ENCODE assay signal across 8 cellular contexts in genomic region chr1:183021405-183022201, GRCh38. TPM values are rescaled to one million over a fixed set of nuclear protein-coding genes. Genes with fewer than 3 reads are reported as not detected.
DNase-seq lines count a peak whose midpoint lies in the region; ATAC-seq and TF ChIP-seq lines count a peak whose summit lies in the region.

No MANE protein-coding gene starts in this region.

- no peak for ATAC-seq in stimulated activated effector memory CD8-positive, alpha-beta T cell treated with anti-CD3 and anti-CD28 coated beads, Interleukin-12 subunit alpha, Interleukin-12 subunit beta, amount 100 ng/mL, for 72 hours
- ATAC-seq in stimulated activated naive CD8-positive, alpha-beta T cell treated with anti-CD3 and anti-CD28 coated beads, Interleukin-15, Interleukin-2, amounts not matched to agents 100 U/mL and 50 U/mL, for 24 hours: no peak

- intact Hi-C loops in activated T-helper 2 cell treated with anti-CD3 and anti-CD28 coated beads, Interferon-gamma antibody, Interleukin-2, Interleukin-4, amounts not matched to agents 10 μg/mL and 5 μg/mL and 100 μg/mL, durations not matched to agents 14 hours and 24 hours and 36 hours (cut with micrococcal nuclease): no loop called here

- H3K9me3 ChIP-seq in iPS-20b (ENCODE audit: insufficient read depth, low read depth, low read length): no peaks in the 10 kb centered on the region

- peak overlapping the region; percentile 92; the same call in 1 of the 2 replicates for H3K9ac ChIP-seq in iPS-20b (ENCODE audit: low read depth, low read length)

- POLR2A ChIA-PET in HEK293T (lab: Yijun Ruan, JAX): no interaction called here

- H3K9me3 Mint-ChIP-seq in activated T-helper 2 cell treated with anti-CD3 and anti-CD28 coated beads, Interferon-gamma antibody, Interleukin-2, Interleukin-4, amounts not matched to agents 10 μg/mL and 5 μg/mL and 100 μg/mL, durations not matched to agents 14 hours and 24 hours and 36 hours: no peaks in the 10 kb centered on the region
- H3K9me3 Mint-ChIP-seq in stimulated activated effector memory CD8-positive, alpha-beta T cell treated with anti-CD3 and anti-CD28 coated beads, Interleukin-12 subunit alpha, Interleukin-12 subunit beta, amount 100 ng/mL, for 72 hours: no peaks in the 10 kb centered on the region

- peaks cover 3% of the 10 kb centered on the region for H3K36me3 Mint-ChIP-seq in activated T-helper 2 cell treated with anti-CD3 and anti-CD28 coated beads, Interferon-gamma antibody, Interleukin-2, Interleukin-4, amounts not matched to agents 10 μg/mL and 5 μg/mL and 100 μg/mL, durations not matched to agents 14 hours and 24 hours and 36 hours (ENCODE audit: low read depth)
- H3K36me3 Mint-ChIP-seq in stimulated activated effector memory CD8-positive, alpha-beta T cell treated with anti-CD3 and anti-CD28 coated beads, Interleukin-12 subunit alpha, Interleukin-12 subunit beta, amount 100 ng/mL, for 72 hours: no peaks in the 10 kb centered on the region

- peak overlapping the region; percentile 14 for H3K4me3 Mint-ChIP-seq in activated T-helper 2 cell treated with anti-CD3 and anti-CD28 coated beads, Interferon-gamma antibody, Interleukin-2, Interleukin-4, amounts not matched to agents 10 μg/mL and 5 μg/mL and 100 μg/mL, durations not matched to agents 14 hours and 24 hours and 36 hours (ENCODE audit: low read depth)
- H3K4me3 Mint-ChIP-seq in stimulated activated effector memory CD8-positive, alpha-beta T cell treated with anti-CD3 and anti-CD28 coated beads, Interleukin-12 subunit alpha, Interleukin-12 subunit beta, amount 100 ng/mL, for 72 hours: peak overlapping the region; percentile 46

- no peak overlapping the region for H3K27ac Mint-ChIP-seq in activated T-helper 2 cell treated with anti-CD3 and anti-CD28 coated beads, Interferon-gamma antibody, Interleukin-2, Interleukin-4, amounts not matched to agents 10 μg/mL and 5 μg/mL and 100 μg/mL, durations not matched to agents 14 hours and 24 hours and 36 hours
- no peak overlapping the region for H3K27ac Mint-ChIP-seq in stimulated activated effector memory CD8-positive, alpha-beta T cell treated with anti-CD3 and anti-CD28 coated beads, Interleukin-12 subunit alpha, Interleukin-12 subunit beta, amount 100 ng/mL, for 72 hours

- peaks cover 11% of the 10 kb centered on the region for H3K4me1 Mint-ChIP-seq in activated T-helper 2 cell treated with anti-CD3 and anti-CD28 coated beads, Interferon-gamma antibody, Interleukin-2, Interleukin-4, amounts not matched to agents 10 μg/mL and 5 μg/mL and 100 μg/mL, durations not matched to agents 14 hours and 24 hours and 36 hours (ENCODE audit: low read depth)
- peaks cover 17% of the 10 kb centered on the region for H3K4me1 Mint-ChIP-seq in stimulated activated effector memory CD8-positive, alpha-beta T cell treated with anti-CD3 and anti-CD28 coated beads, Interleukin-12 subunit alpha, Interleukin-12 subunit beta, amount 100 ng/mL, for 72 hours

- CTCF ChIA-PET in HEK293T (lab: Yijun Ruan, JAX): interaction anchor here (1.5 kb wide), 1 partner anchor 59 kb away, joined by 3 read pairs; no protein-coding TSS in a partner anchor

- peaks cover 28% of the 10 kb centered on the region for H3K4me1 ChIP-seq in iPS-20b (ENCODE audit: insufficient read depth, low read length)

- peak overlapping the region; percentile 90 for H3K4me3 ChIP-seq in iPS-20b (ENCODE audit: low read length)

- no peak for DNase-seq in HEK293T (ENCODE audit: extremely low spot score)
- no peak for DNase-seq in activated T-helper 2 cell treated with anti-CD3 and anti-CD28 coated beads, Interferon-gamma antibody, Interleukin-2, Interleukin-4, amounts not matched to agents 10 μg/mL and 5 μg/mL and 100 μg/mL, durations not matched to agents 14 hours and 24 hours and 36 hours (ENCODE audit: low spot score)
- no peak for DNase-seq in stimulated activated effector memory CD8-positive, alpha-beta T cell treated with anti-CD3 and anti-CD28 coated beads, Interleukin-12 subunit alpha, Interleukin-12 subunit beta, amount 100 ng/mL, for 72 hours (ENCODE audit: low spot score in 2 of 2)
- DNase-seq in GM19238 (ENCODE audit: insufficient read length, low spot score): no peak
- DNase-seq in NCI-H2227 treated with DMSO at 0.1 percent for 48 hours (lab: John Stamatoyannopoulos, UW): no peak
- DNase-seq in activated CD4-positive, CD25-positive, alpha-beta regulatory T cell (lab: John Stamatoyannopoulos, UW): no peak
- no peak for DNase-seq in stimulated activated naive CD8-positive, alpha-beta T cell treated with anti-CD3 and anti-CD28 coated beads, Interleukin-15, Interleukin-2, amounts not matched to agents 100 U/mL and 50 U/mL, for 24 hours

- peaks cover 63% of the 10 kb centered on the region for H3K27me3 Mint-ChIP-seq in activated T-helper 2 cell treated with anti-CD3 and anti-CD28 coated beads, Interferon-gamma antibody, Interleukin-2, Interleukin-4, amounts not matched to agents 10 μg/mL and 5 μg/mL and 100 μg/mL, durations not matched to agents 14 hours and 24 hours and 36 hours (ENCODE audit: low read depth)

- no peaks in the 10 kb centered on the region for H3K36me3 ChIP-seq in iPS-20b (ENCODE audit: insufficient read depth, low read depth, low read length)

- H3K27me3 ChIP-seq in iPS-20b (ENCODE audit: insufficient read depth, low read length): peaks cover 13% of the 10 kb centered on the region; the same call in 1 of the 2 replicates

- H3K27ac ChIP-seq in iPS-20b (ENCODE audit: low read length): peak overlapping the region; percentile 35

TF ChIP-seq in HEK293T, 16 proteins besides CTCF, POLR2A, EP300 and RAD21:
- TF ChIP-seq FOXA1 (IDR thresholded peaks at IDR 0.05) (no peak), FOXM1 (IDR thresholded peaks at IDR 0.05; ENCODE audit: borderline replicate concordance) (no peak), PKNOX1 (IDR thresholded peaks at IDR 0.05) (0 out of 2 replicates have a peak, but pooled peaks have one; percentile 6), ARNT (IDR thresholded peaks at IDR 0.05) (no peak)

RNA-seq across cellular contexts. Expression of gene LAMC1, which starts 1.6 kb away (rescaled TPM):
- total RNA-seq in activated T-helper 2 cell treated with anti-CD3 and anti-CD28 coated beads, Interferon-gamma antibody, Interleukin-2, Interleukin-4, amounts not matched to agents 10 μg/mL and 5 μg/mL and 100 μg/mL, durations not matched to agents 14 hours and 24 hours and 36 hours: 0.05 and 0.39 TPM in 2 replicates
